ENCODE assay signal across 8 cellular contexts in the genomic region with DNA sequence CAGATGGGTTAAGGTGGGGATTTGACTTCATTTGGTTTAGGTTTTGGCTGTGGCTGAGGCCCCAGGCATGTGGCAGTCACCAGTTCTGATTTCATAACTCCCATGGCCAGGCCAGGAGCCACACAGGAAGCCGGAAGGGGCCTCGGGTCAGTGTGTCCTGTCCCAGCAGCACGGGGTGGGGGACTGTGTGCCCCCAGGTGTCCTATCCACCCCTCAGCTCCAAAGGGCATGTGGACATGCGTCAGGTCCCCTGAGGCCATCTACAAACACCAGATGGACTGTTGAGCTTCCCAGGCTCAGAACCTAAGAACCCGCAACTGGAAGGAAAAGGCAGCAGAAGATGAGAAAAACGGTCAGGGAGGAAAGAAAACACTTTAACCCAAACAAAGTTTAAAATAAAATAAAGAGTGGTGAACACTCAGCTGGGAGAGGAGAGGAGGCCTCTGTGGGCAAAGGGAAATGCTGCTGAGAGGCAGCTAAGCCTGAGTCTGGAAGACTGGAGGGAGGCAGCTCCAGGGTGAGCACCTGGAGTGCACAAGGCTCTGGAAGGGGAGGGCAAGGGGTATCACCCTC.
DNase-seq lines count a peak whose midpoint lies in the region; ATAC-seq and TF ChIP-seq lines count a peak whose summit lies in the region.

No MANE protein-coding gene starts in this region.

- peaks cover 46 to 81% (median 54%) of the 10 kb centered on the region in 10 experiments for H3K4me1 ChIP-seq in BLaER1 treated with 17β-estradiol and CSF1 and Interleukin-3, amounts not matched to agents 10 nM and 100 nM
- H3K4me1 ChIP-seq in PC-9 (replicated peaks; ENCODE audit: insufficient read depth): peaks cover 18% of the 10 kb centered on the region
- H3K4me1 ChIP-seq in esophagus squamous epithelium: peaks cover 12 to 36% (median 26%) of the 10 kb centered on the region in 3 donors
- peaks cover 16% of the 10 kb centered on the region for H3K4me1 ChIP-seq in osteoblast (ENCODE audit: insufficient read depth, low read length)

- WGBS in esophagus squamous epithelium, 2 donors: 60 to 61% methylated on average over 3 to 5 of the region's 6 CpGs

- H2AFZ ChIP-seq in PC-9 (no peak overlapping the region), osteoblast (ENCODE audit: low read length) (no peak overlapping the region)

- no peak for TF ChIP-seq POLR2A in esophagus squamous epithelium (IDR thresholded peaks at IDR 0.05)

- H3F3A ChIP-seq in PC-9 (ENCODE audit: insufficient read depth, low read depth): peaks cover 19% of the 10 kb centered on the region

- H3K9ac ChIP-seq in BLaER1 treated with 17β-estradiol and CSF1 and Interleukin-3, amounts not matched to agents 10 nM and 100 nM: peak overlapping the region; percentile 60 to 89 (median 78); a peak in 21 of 22 replicates

- H3K36me3 ChIP-seq in BLaER1 treated with 17β-estradiol and CSF1 and Interleukin-3, amounts not matched to agents 10 nM and 100 nM: peaks cover 0 to 6% (median 0%) of the 10 kb centered on the region in 11 experiments; a peak in 1 of 22 replicates
- H3K36me3 ChIP-seq in PC-9 (ENCODE audit: low read depth): no peaks in the 10 kb centered on the region
- no peaks in the 10 kb centered on the region for H3K36me3 ChIP-seq in esophagus squamous epithelium
- H3K36me3 ChIP-seq in osteoblast (ENCODE audit: insufficient read depth, low read length): no peaks in the 10 kb centered on the region

- intact Hi-C loops in PC-9 (cut with micrococcal nuclease; ENCODE audit: unreplicated experiment) (no loop called here), esophagus squamous epithelium (cut with DNase I) (no loop called here)

- ATAC-seq in HG03460 (IDR thresholded peaks at IDR 0.05; ENCODE audit: unreplicated experiment) (no peak), GM21423 (IDR thresholded peaks at IDR 0.05; ENCODE audit: unreplicated experiment) (no peak)

- CTCF ChIA-PET in PC-9 (lab: Charles Lee): interaction anchor here (0.6 kb wide), 1 partner anchor 214 kb away, joined by 3 read pairs; no protein-coding TSS in a partner anchor

- peak overlapping the region; percentile 85 to 97 (median 93) for H3K4me2 ChIP-seq in BLaER1 treated with 17β-estradiol and CSF1 and Interleukin-3, amounts not matched to agents 10 nM and 100 nM
- H3K4me2 ChIP-seq in PC-9: peak overlapping the region; percentile 53
- H3K4me2 ChIP-seq in osteoblast (ENCODE audit: insufficient read depth, low read length): peak overlapping the region; percentile 22

- no peak for DNase-seq in PC-9
- no peak for DNase-seq in esophagus squamous epithelium (lab: John Stamatoyannopoulos, UW)
- DNase-seq in osteoblast (ENCODE audit: insufficient read length, low spot score, missing footprints): no peak
- no peak for DNase-seq in NCI-H82 treated with DMSO at 0.1 percent for 48 hours (lab: John Stamatoyannopoulos, UW; ENCODE audit: unreplicated experiment)
- DNase-seq in NCI-H2107 treated with DMSO at 0.1 percent for 48 hours (lab: John Stamatoyannopoulos, UW; ENCODE audit: unreplicated experiment): no peak

- peaks cover 0 to 19% (median 13%) of the 10 kb centered on the region in 11 experiments; a peak in 17 of 22 replicates for H3K9me3 ChIP-seq in BLaER1 treated with 17β-estradiol and CSF1 and Interleukin-3, amounts not matched to agents 10 nM and 100 nM (replicated peaks in 1 of 11)
- no peaks in the 10 kb centered on the region for H3K9me3 ChIP-seq in PC-9 (ENCODE audit: insufficient read depth, low read depth)
- no peaks in the 10 kb centered on the region for H3K9me3 ChIP-seq in esophagus squamous epithelium
- H3K9me3 ChIP-seq in osteoblast (ENCODE audit: low read depth, low read length): no peaks in the 10 kb centered on the region

- H3K9me2 ChIP-seq in PC-9 (ENCODE audit: insufficient read depth): no peaks in the 10 kb centered on the region

- peak overlapping the region in 8 of 10 experiments; percentile 7 to 46 (median 37); a peak in 15 of 20 replicates for H3K4me3 ChIP-seq in BLaER1 treated with 17β-estradiol and CSF1 and Interleukin-3, amounts not matched to agents 10 nM and 100 nM
- H3K4me3 ChIP-seq in PC-9: no peak overlapping the region
- H3K4me3 ChIP-seq in esophagus squamous epithelium: no peak overlapping the region
- H3K4me3 ChIP-seq in osteoblast (ENCODE audit: insufficient read depth, low read length): no peak overlapping the region

- H3K79me2 ChIP-seq in PC-9 (ENCODE audit: low read depth) (no peaks in the 10 kb centered on the region), osteoblast (ENCODE audit: insufficient read depth, low read length) (no peaks in the 10 kb centered on the region)

- TF ChIP-seq CTCF in PC-9 (conservative IDR thresholded peaks at IDR 0.05) (no peak), esophagus squamous epithelium (IDR thresholded peaks at IDR 0.05) (no peak), osteoblast (IDR thresholded peaks at IDR 0.05; ENCODE audit: extremely low read depth, low read depth, low read length) (no peak)

- peak overlapping the region; percentile 67 to 99 (median 88) for H3K27ac ChIP-seq in BLaER1 treated with 17β-estradiol and CSF1 and Interleukin-3, amounts not matched to agents 10 nM and 100 nM
- H3K27ac ChIP-seq in PC-9 (no peak overlapping the region), esophagus squamous epithelium (peak overlapping the region in 3 of 4 donors; percentile 51 to 76 (median 67)), osteoblast (ENCODE audit: low read depth, low read length) (peak overlapping the region; percentile 76)

- H4K20me1 ChIP-seq in BLaER1 treated with 17β-estradiol and CSF1 and Interleukin-3, amounts not matched to agents 10 nM and 100 nM: no peaks in the 10 kb centered on the region
- H4K20me1 ChIP-seq in PC-9 (ENCODE audit: insufficient read depth) (no peaks in the 10 kb centered on the region), osteoblast (ENCODE audit: insufficient read depth, low read length) (no peaks in the 10 kb centered on the region)

- POLR2A ChIA-PET in PC-9 (lab: Charles Lee; ENCODE audit: unreplicated experiment): no interaction called here

- peaks cover 0 to 11% (median 0%) of the 10 kb centered on the region in 11 experiments; a peak in 3 of 22 replicates for H3K27me3 ChIP-seq in BLaER1 treated with 17β-estradiol and CSF1 and Interleukin-3, amounts not matched to agents 10 nM and 100 nM
- H3K27me3 ChIP-seq in PC-9 (ENCODE audit: insufficient read depth, low read depth) (no peaks in the 10 kb centered on the region), esophagus squamous epithelium (no peaks in the 10 kb centered on the region), osteoblast (ENCODE audit: insufficient read depth, low read length) (no peaks in the 10 kb centered on the region)

- no TSS peak for BruUV-seq in PC-9 (replicated peaks; lab: Mats Ljungman, UMichigan)

Comparison
In these comparisons a context has a peak if more than half of its experiments do, and no peak if none do; other contexts are left out.
1. H3K4me2 ChIP-seq: peak in every context shown above with its lines; median percentile 93 in BLaER1 treated with 17β-estradiol and CSF1 and Interleukin-3, amounts not matched to agents 10 nM and 100 nM; 53 in PC-9; 22 in osteoblast.
2. H3K4me3 ChIP-seq: peak in BLaER1 treated with 17β-estradiol and CSF1 and Interleukin-3, amounts not matched to agents 10 nM and 100 nM (8 of 10); none in PC-9 (single experiment), esophagus squamous epithelium (0 of 4) and osteoblast (single experiment).